In genomic region chr7:96708872-96709271, GRCh38 we compare ENCODE assay signal across 8 cellular contexts. TPM values are rescaled to one million over a fixed set of nuclear protein-coding genes. Genes with fewer than 3 reads are reported as not detected.
DNase-seq lines count a peak whose midpoint lies in the region; ATAC-seq and TF ChIP-seq lines count a peak whose summit lies in the region.

No MANE protein-coding gene starts in this region.

- H3K9me3 Mint-ChIP-seq in CD8-positive, alpha-beta memory T cell, result peaks cover 0 to 16% (median 9%) of the 10 kb centered on the region in 5 donors
- H3K9me3 Mint-ChIP-seq in H9, result peaks cover 19 to 23% of the 10 kb centered on the region in 2 experiments
- H3K9me3 Mint-ChIP-seq in stimulated activated effector memory CD8-positive, alpha-beta T cell treated with anti-CD3 and anti-CD28 coated beads, Interleukin-12 subunit alpha, Interleukin-12 subunit beta, amount 100 ng/mL, for 72 hours, result peaks cover 3% of the 10 kb centered on the region

- no peak overlapping the region for H3K56ac ChIP-seq in H9 (ENCODE audit: insufficient read length, low read depth, low read length)

- WGBS in H9 (ENCODE audit: extremely low coverage, insufficient read length, low lambda C conversion rate), result no CpG with 5 or more reads among the region's 5 CpGs
- 48 to 59% methylated on average over 5 of the region's 5 CpGs for WGBS in gastroesophageal sphincter (ENCODE audit: low coverage in 1 of 2), 2 donors

- H3K23me2 ChIP-seq in H9 (ENCODE audit: insufficient read length, low read depth, low read length, poor library complexity, severe bottlenecking), result peaks cover 3% of the 10 kb centered on the region

- H2BK120ac ChIP-seq in H9 (ENCODE audit: low read depth, low read length, poor library complexity, severe bottlenecking), result no peak overlapping the region

- H4K91ac ChIP-seq in H9 (ENCODE audit: insufficient read length, low read depth, low read length), result no peak overlapping the region

- H2BK15ac ChIP-seq in H9 (ENCODE audit: low read depth, low read length), result no peak overlapping the region

- H2BK20ac ChIP-seq in H9 (ENCODE audit: low read depth, low read length, poor library complexity, severe bottlenecking), result no peak overlapping the region

- peak overlapping the region; percentile 79 to 100 (median 98) for H3K27ac Mint-ChIP-seq in CD8-positive, alpha-beta memory T cell
- peak overlapping the region; percentile 51 to 99 (median 95); a peak in 3 of 7 replicates for H3K27ac Mint-ChIP-seq in H9
- H3K27ac Mint-ChIP-seq in stimulated activated effector memory CD8-positive, alpha-beta T cell treated with anti-CD3 and anti-CD28 coated beads, Interleukin-12 subunit alpha, Interleukin-12 subunit beta, amount 100 ng/mL, for 72 hours, result no peak overlapping the region

- peak overlapping the region; percentile 92 for H3K27ac ChIP-seq in CD8-positive, alpha-beta memory T cell (ENCODE audit: low read depth, low read length)
- H3K27ac ChIP-seq in H9 (ENCODE audit: insufficient read length, low read depth, low read length) (no peak overlapping the region), SK-N-MC (peak overlapping the region; percentile 75; the same call in 1 of the 2 replicates), gastroesophageal sphincter (peak overlapping the region; percentile 69 to 93 (median 86))

- no peak overlapping the region for H2AK5ac ChIP-seq in H9 (ENCODE audit: insufficient read length, low read length)

- peaks cover 3 to 4% of the 10 kb centered on the region in 2 donors for H3K27me3 Mint-ChIP-seq in CD8-positive, alpha-beta memory T cell
- H3K27me3 Mint-ChIP-seq in H9 (ENCODE audit: low read depth), result no peaks in the 10 kb centered on the region; the same call in 1 of the 2 replicates

- H2AFZ ChIP-seq in H9 (ENCODE audit: low read length), result no peak overlapping the region

- no peak for TF ChIP-seq POLR2A in gastroesophageal sphincter (IDR thresholded peaks at IDR 0.05)

- peak overlapping the region; percentile 82 for H3K4me2 ChIP-seq in H9 (ENCODE audit: insufficient read depth, insufficient read length, low read length)

- no peak for ATAC-seq in gastroesophageal sphincter
- ATAC-seq in stimulated activated effector memory CD8-positive, alpha-beta T cell treated with anti-CD3 and anti-CD28 coated beads, Interleukin-12 subunit alpha, Interleukin-12 subunit beta, amount 100 ng/mL, for 72 hours, result no peak

- no peak for TF ChIP-seq CTCF in H9 (conservative IDR thresholded peaks at IDR 0.05)
- no peak for TF ChIP-seq CTCF in gastroesophageal sphincter (IDR thresholded peaks at IDR 0.05)

- CTCF ChIA-PET in CD8-positive, alpha-beta memory T cell (lab: Charles Lee), result no interaction called here

- H3K36me3 Mint-ChIP-seq in CD8-positive, alpha-beta memory T cell, result peaks cover 4 to 34% (median 12%) of the 10 kb centered on the region in 3 donors
- H3K36me3 Mint-ChIP-seq in H9 (ENCODE audit: insufficient read depth in 1 of 3, low read depth in 3 of 3), result peaks cover 3 to 23% (median 22%) of the 10 kb centered on the region in 3 experiments
- peaks cover 37% of the 10 kb centered on the region for H3K36me3 Mint-ChIP-seq in stimulated activated effector memory CD8-positive, alpha-beta T cell treated with anti-CD3 and anti-CD28 coated beads, Interleukin-12 subunit alpha, Interleukin-12 subunit beta, amount 100 ng/mL, for 72 hours

- no peak overlapping the region for H3K23ac ChIP-seq in H9 (ENCODE audit: insufficient read length, low read depth, low read length)

- POLR2A ChIA-PET in CD8-positive, alpha-beta memory T cell (lab: Charles Lee), result interaction anchor here (0.6 kb wide), 1 partner anchor 12 kb away, joined by 3 read pairs; no protein-coding TSS in a partner anchor

- H3K79me1 ChIP-seq in H9 (ENCODE audit: insufficient read depth, low read depth, low read length, poor library complexity, severe bottlenecking), result no peaks in the 10 kb centered on the region

- H3K18ac ChIP-seq in H9 (ENCODE audit: insufficient read length, low read depth, low read length), result no peak overlapping the region

- H3K4me3 ChIP-seq in CD8-positive, alpha-beta memory T cell (ENCODE audit: low read length), result peak overlapping the region; percentile 87
- peak overlapping the region; percentile 97 for H3K4me3 ChIP-seq in SK-N-MC
- peak overlapping the region; percentile 71 to 95 for H3K4me3 ChIP-seq in gastroesophageal sphincter

- no peak overlapping the region for H2BK5ac ChIP-seq in H9 (ENCODE audit: insufficient read length, low read length)

- H3K79me2 ChIP-seq in H9 (ENCODE audit: insufficient read depth, low read length), result peaks cover 23% of the 10 kb centered on the region; the same call in 1 of the 2 replicates

- H3K4me1 Mint-ChIP-seq in CD8-positive, alpha-beta memory T cell, result peaks cover 40 to 57% (median 56%) of the 10 kb centered on the region in 3 donors
- peaks cover 3 to 12% of the 10 kb centered on the region in 2 experiments for H3K4me1 Mint-ChIP-seq in H9
- H3K4me1 Mint-ChIP-seq in stimulated activated effector memory CD8-positive, alpha-beta T cell treated with anti-CD3 and anti-CD28 coated beads, Interleukin-12 subunit alpha, Interleukin-12 subunit beta, amount 100 ng/mL, for 72 hours, result peaks cover 17% of the 10 kb centered on the region

- no peak overlapping the region for H3T11ph ChIP-seq in H9 (ENCODE audit: low read length)

- H3K4me1 ChIP-seq in CD8-positive, alpha-beta memory T cell (ENCODE audit: insufficient read depth, low read length), result peaks cover 21% of the 10 kb centered on the region
- no peaks in the 10 kb centered on the region for H3K4me1 ChIP-seq in H9 (ENCODE audit: insufficient read depth, low read length)
- H3K4me1 ChIP-seq in gastroesophageal sphincter, result peaks cover 0 to 37% (median 10%) of the 10 kb centered on the region in 3 donors

- H3K9me3 ChIP-seq in CD8-positive, alpha-beta memory T cell (ENCODE audit: low read length), result no peaks in the 10 kb centered on the region
- H3K9me3 ChIP-seq in H9 (ENCODE audit: control insufficient read depth, low read depth, low read length), result peaks cover 9% of the 10 kb centered on the region
- no peaks in the 10 kb centered on the region; the same call in 1 of the 2 replicates for H3K9me3 ChIP-seq in SK-N-MC (ENCODE audit: low read depth, low read length)
- H3K9me3 ChIP-seq in gastroesophageal sphincter, result no peaks in the 10 kb centered on the region

- TF ChIP-seq EP300 in gastroesophageal sphincter (IDR thresholded peaks at IDR 0.05), result no peak

- H3K36me3 ChIP-seq in CD8-positive, alpha-beta memory T cell (ENCODE audit: insufficient read depth, low read length), result no peaks in the 10 kb centered on the region
- peaks cover 32% of the 10 kb centered on the region for H3K36me3 ChIP-seq in SK-N-MC (ENCODE audit: insufficient read depth, low read length)
- H3K36me3 ChIP-seq in gastroesophageal sphincter, result peaks cover 0 to 9% of the 10 kb centered on the region in 2 donors

- no peak overlapping the region for H4K5ac ChIP-seq in H9 (ENCODE audit: insufficient read length, low read depth, low read length)

- H3K14ac ChIP-seq in H9 (ENCODE audit: insufficient read depth, low read length), result no peak overlapping the region

- H2BK12ac ChIP-seq in H9 (ENCODE audit: insufficient read length, low read depth, low read length), result no peak overlapping the region

- H4K8ac ChIP-seq in H9 (replicated peaks; ENCODE audit: insufficient read length, low read depth, low read length), result no peak overlapping the region

- no peak overlapping the region for H3K4ac ChIP-seq in H9 (ENCODE audit: low read depth, low read length)

- peak overlapping the region; percentile 93 to 100 (median 99) for H3K4me3 Mint-ChIP-seq in CD8-positive, alpha-beta memory T cell
- peak overlapping the region; percentile 95 to 97 for H3K4me3 Mint-ChIP-seq in H9
- peak overlapping the region; percentile 85 for H3K4me3 Mint-ChIP-seq in stimulated activated effector memory CD8-positive, alpha-beta T cell treated with anti-CD3 and anti-CD28 coated beads, Interleukin-12 subunit alpha, Interleukin-12 subunit beta, amount 100 ng/mL, for 72 hours

- no peaks in the 10 kb centered on the region for H4K20me1 ChIP-seq in H9 (ENCODE audit: control insufficient read depth, insufficient read depth, insufficient read length)

- peak overlapping the region; percentile 63 for H3K9ac ChIP-seq in H9 (ENCODE audit: extremely low read depth, insufficient read length, low read length)
- H3K9ac ChIP-seq in SK-N-MC (ENCODE audit: insufficient read length), result peak overlapping the region; percentile 95

- H3K27me3 ChIP-seq in CD8-positive, alpha-beta memory T cell (ENCODE audit: insufficient read depth, low read length, poor library complexity, severe bottlenecking), result no peaks in the 10 kb centered on the region
- H3K27me3 ChIP-seq in H9 (ENCODE audit: insufficient read depth, low read length) (no peaks in the 10 kb centered on the region), gastroesophageal sphincter (peaks cover 3% of the 10 kb centered on the region)

- no peak for DNase-seq in CD8-positive, alpha-beta memory T cell
- DNase-seq in H9 (no peak), SK-N-MC (ENCODE audit: low read depth, low spot score) (no peak), amniotic stem cell (lab: John Stamatoyannopoulos, UW) (no peak), NCI-H510A treated with DMSO at 0.1 percent for 48 hours (lab: John Stamatoyannopoulos, UW) (no peak)
- DNase-seq in stimulated activated effector memory CD8-positive, alpha-beta T cell treated with anti-CD3 and anti-CD28 coated beads, Interleukin-12 subunit alpha, Interleukin-12 subunit beta, amount 100 ng/mL, for 72 hours (ENCODE audit: low spot score in 2 of 2), result no peak
- no peak for DNase-seq in stimulated activated CD4-positive, alpha-beta T cell treated with anti-CD3 and anti-CD28 coated beads, Interleukin-4, amount 100 ng/mL, for 1 hour

RNA-seq across cellular contexts. Expression of gene SEM1, which starts 0.8 kb away (rescaled TPM):
- 10 to 100 TPM; 45.3 to 48.6 TPM for total RNA-seq in CD8-positive, alpha-beta memory T cell
- polyA plus RNA-seq in CD8-positive, alpha-beta memory T cell, result 153 TPM
- 75.6 and 79.9 TPM in 2 replicates for total RNA-seq in H9 (2021)
- 10 to 100 TPM; 15.2 to 39.2 (median 37.5) TPM for total RNA-seq in gastroesophageal sphincter
